1 cellular context compared by ENCODE assay signal in the genomic region with DNA sequence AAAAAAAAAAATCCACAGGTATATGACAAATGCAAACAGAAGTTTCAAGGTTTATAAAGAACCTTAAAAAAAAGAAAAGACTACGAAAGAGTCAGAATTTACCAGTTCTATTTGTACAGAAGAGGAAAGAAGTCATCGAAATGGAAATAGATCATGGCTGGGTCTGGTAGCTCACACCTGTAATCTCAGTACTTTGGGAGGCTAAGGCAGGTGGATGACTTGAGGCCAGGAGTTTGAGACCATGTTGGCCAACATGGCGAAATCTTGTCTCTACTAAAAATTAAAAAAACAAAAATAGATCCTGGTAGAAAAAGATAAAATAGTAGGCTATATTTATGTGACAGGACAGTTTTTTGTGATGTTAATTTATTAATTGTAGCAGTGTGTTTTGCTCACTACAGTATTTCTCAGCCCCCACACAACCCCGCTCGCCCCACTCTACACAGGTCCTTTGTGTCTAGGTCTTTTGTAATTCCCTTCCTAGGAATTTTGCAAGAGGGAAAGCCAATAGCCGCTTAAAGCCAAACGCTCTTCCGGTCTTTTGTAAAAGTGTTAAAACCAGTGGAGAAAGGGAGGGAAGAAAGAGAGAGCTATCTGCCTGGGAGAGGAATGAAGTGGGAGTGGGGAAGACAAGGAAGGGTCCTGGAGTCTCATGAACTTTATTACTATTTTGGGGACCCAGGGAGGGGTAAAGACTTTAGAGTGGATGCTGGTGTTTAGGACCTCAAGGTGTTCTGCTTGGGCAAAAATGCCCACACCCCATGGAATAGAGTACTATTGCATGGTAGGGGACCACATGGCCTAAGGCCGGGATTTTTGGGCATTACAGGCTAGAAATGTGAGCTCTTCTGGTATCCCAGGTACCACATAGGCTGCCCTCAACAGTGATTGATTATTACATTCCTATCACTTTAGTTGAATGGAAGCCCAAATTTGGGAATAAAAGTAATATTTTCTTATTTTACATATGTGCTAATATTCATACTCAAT.
TF ChIP-seq lines count a peak whose summit lies in the region.

No MANE protein-coding gene starts in this region.

TF ChIP-seq in H1, 55 proteins besides CTCF, POLR2A, EP300 and RAD21 (continued from another document):
- TF ChIP-seq TCF12 (IDR thresholded peaks at IDR 0.05; ENCODE audit: low read depth, low read length) (no peak), RXRA (IDR thresholded peaks at IDR 0.05; ENCODE audit: insufficient read depth, low read depth, low read length) (no peak), EGR1 (IDR thresholded peaks at IDR 0.05; ENCODE audit: borderline replicate concordance, low read depth, low read length) (no peak), SRF (IDR thresholded peaks at IDR 0.05; ENCODE audit: low read depth, low read length) (no peak), ASH2L (IDR thresholded peaks at IDR 0.05; ENCODE audit: low read length) (peak; percentile 18), SAP30 (IDR thresholded peaks at IDR 0.05; ENCODE audit: insufficient read depth, insufficient replicate concordance, low read length) (no peak), CREB1 (IDR thresholded peaks at IDR 0.05) (no peak), JUN (IDR thresholded peaks at IDR 0.05; ENCODE audit: low read depth, low read length) (no peak), CEBPB (IDR thresholded peaks at IDR 0.05; ENCODE audit: low read depth, low read length) (peak; percentile 61; the same call in 1 of the 2 replicates), TAF7 (optimal IDR thresholded peaks at IDR 0.05; ENCODE audit: borderline replicate concordance, low read depth, low read length) (no peak), POLR2AphosphoS5 (IDR thresholded peaks at IDR 0.05; ENCODE audit: low read depth, low read length) (no peak)
- TF ChIP-seq, protein P1, sequence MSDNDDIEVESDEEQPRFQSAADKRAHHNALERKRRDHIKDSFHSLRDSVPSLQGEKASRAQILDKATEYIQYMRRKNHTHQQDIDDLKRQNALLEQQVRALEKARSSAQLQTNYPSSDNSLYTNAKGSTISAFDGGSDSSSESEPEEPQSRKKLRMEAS (IDR thresholded peaks at IDR 0.05) = peak; percentile 77
